34 cellular contexts compared by ENCODE assay signal in genomic region chr14:65045691-65046090, GRCh38.
"Had no signal": no experiment of that assay in that cellular context is flagged by ENCODE, and none has a peak within 500 bp of the region (broad histone marks: within the 10 kb centered on the region; RNA-seq: fewer than 3 reads in every experiment).

No MANE protein-coding gene starts in this region.

- H3K4me1 ChIP-seq: gastroesophageal sphincter had no signal

- H3K27me3 Mint-ChIP-seq: activated CD4-positive, alpha-beta memory T cell treated with anti-CD3 and anti-CD28 coated beads for 36 hours; activated CD4-positive, alpha-beta T cell treated with anti-CD3 and anti-CD28 coated beads for 36 hours; activated CD4-positive, alpha-beta T cell treated with anti-CD3 and anti-CD28 coated beads, Interleukin-2, amount 10 ng/mL, durations not matched to agents 24 days and 14 days; activated CD8-positive, alpha-beta memory T cell treated with anti-CD3 and anti-CD28 coated beads, Interleukin-2, amount 10 ng/mL, durations not matched to agents 7 days and 5 days; activated naive CD4-positive, alpha-beta T cell treated with anti-CD3 and anti-CD28 coated beads, Interleukin-2, amount 50 U/mL, for 24 hours; activated naive CD8-positive, alpha-beta T cell treated with anti-CD3 and anti-CD28 coated beads for 36 hours; activated naive CD8-positive, alpha-beta T cell treated with anti-CD3 and anti-CD28 coated beads, Interleukin-2, amount 50 U/mL, for 24 hours; T-helper 17 cell had no signal

- FAIRE-seq: colon, endometrium, endothelial cell of umbilical vein had no signal

- DNase-seq: activated CD4-positive, alpha-beta memory T cell treated with anti-CD3 and anti-CD28 coated beads for 36 hours; activated CD4-positive, alpha-beta T cell treated with anti-CD3 and anti-CD28 coated beads for 36 hours; activated CD4-positive, alpha-beta T cell treated with anti-CD3 and anti-CD28 coated beads, Interleukin-2, amount 10 ng/mL, durations not matched to agents 24 days and 14 days; activated CD4-positive, CD25-positive, alpha-beta regulatory T cell; activated CD4-positive, CD25-positive, alpha-beta regulatory T cell treated with anti-CD3 and anti-CD28 coated beads, Interleukin-2, amount 50 U/mL, for 72 hours; activated CD8-positive, alpha-beta memory T cell treated with anti-CD3 and anti-CD28 coated beads, Interleukin-2, amount 10 ng/mL, durations not matched to agents 7 days and 5 days; activated CD8-positive, alpha-beta memory T cell treated with anti-CD3 and anti-CD28 coated beads, Interleukin-2, amount 50 U/mL, for 4 hours; activated CD8-positive, alpha-beta T cell treated with anti-CD3 and anti-CD28 coated beads, Interleukin-2, amount 10 ng/mL, durations not matched to agents 7 days and 5 days; activated effector memory CD4-positive, alpha-beta T cell treated with anti-CD3 and anti-CD28 coated beads, Interleukin-2, amount 50 U/mL, for 16 hours; activated naive CD4-positive, alpha-beta T cell treated with anti-CD3 and anti-CD28 coated beads for 36 hours; activated naive CD8-positive, alpha-beta T cell treated with anti-CD3 and anti-CD28 coated beads for 36 hours; activated naive CD8-positive, alpha-beta T cell treated with anti-CD3 and anti-CD28 coated beads, Interleukin-2, amount 50 U/mL, for 24 hours; activated T-cell treated with anti-CD3 and anti-CD28 coated beads, Interleukin-2, amount 50 U/mL, for 1 hour; activated T-cell treated with anti-CD3 and anti-CD28 coated beads, Interleukin-2, amount 50 U/mL, for 48 hours; amygdala; aorta; body of pancreas; cortex of kidney; effector CD8-positive, alpha-beta T cell; esophagus squamous epithelium; foreskin melanocyte; T-helper 1 cell; T-helper 17 cell; T1000 had no signal

- ATAC-seq: activated CD4-positive, alpha-beta T cell treated with anti-CD3 and anti-CD28 coated beads for 36 hours; activated CD8-positive, alpha-beta memory T cell treated with anti-CD3 and anti-CD28 coated beads, Interleukin-2, amount 10 ng/mL, durations not matched to agents 7 days and 5 days; activated CD8-positive, alpha-beta T cell treated with anti-CD3 and anti-CD28 coated beads, Interleukin-2, amount 10 ng/mL, durations not matched to agents 7 days and 5 days; activated naive CD8-positive, alpha-beta T cell treated with anti-CD3 and anti-CD28 coated beads, Interleukin-2, amount 50 U/mL, for 24 hours; body of pancreas; gastroesophageal sphincter; T-helper 17 cell had no signal

- H3K9me3 ChIP-seq: adrenal gland, body of pancreas, esophagus squamous epithelium, gastroesophageal sphincter had no signal

- H3K4me3 Mint-ChIP-seq: activated CD4-positive, alpha-beta memory T cell treated with anti-CD3 and anti-CD28 coated beads for 36 hours; activated CD4-positive, alpha-beta T cell treated with anti-CD3 and anti-CD28 coated beads for 36 hours; activated CD4-positive, alpha-beta T cell treated with anti-CD3 and anti-CD28 coated beads, Interleukin-2, amount 10 ng/mL, durations not matched to agents 24 days and 14 days; activated CD8-positive, alpha-beta memory T cell treated with anti-CD3 and anti-CD28 coated beads, Interleukin-2, amount 10 ng/mL, durations not matched to agents 7 days and 5 days; activated CD8-positive, alpha-beta T cell treated with anti-CD3 and anti-CD28 coated beads, Interleukin-2, amount 10 ng/mL, durations not matched to agents 7 days and 5 days; activated naive CD4-positive, alpha-beta T cell treated with anti-CD3 and anti-CD28 coated beads for 36 hours; activated naive CD4-positive, alpha-beta T cell treated with anti-CD3 and anti-CD28 coated beads, Interleukin-2, amount 50 U/mL, for 24 hours; activated naive CD8-positive, alpha-beta T cell treated with anti-CD3 and anti-CD28 coated beads for 36 hours; activated naive CD8-positive, alpha-beta T cell treated with anti-CD3 and anti-CD28 coated beads, Interleukin-2, amount 50 U/mL, for 24 hours; activated T-helper 1 cell treated with anti-CD3 and anti-CD28 coated beads, Interleukin-12 subunit alpha, Interleukin-12 subunit beta, Interleukin-2, Interleukin-4 antibody, amounts not matched to agents 30 ng/mL and 10 ng/mL and 1 ng/mL, durations not matched to agents 14 hours and 24 hours and 36 hours; T-helper 17 cell; T-helper 2 cell treated with Interferon-gamma antibody and Interleukin-4, amounts not matched to agents 5 μg/mL and 100 μg/mL, for 36 hours had no signal

- H3K27ac ChIP-seq: body of pancreas, epithelial cell of prostate, gastroesophageal sphincter had no signal

- H3K4me3 ChIP-seq: adrenal gland, body of pancreas, esophagus squamous epithelium, gastroesophageal sphincter had no signal

- H3K9me3 Mint-ChIP-seq: activated CD4-positive, alpha-beta memory T cell treated with anti-CD3 and anti-CD28 coated beads for 36 hours; activated CD4-positive, alpha-beta T cell treated with anti-CD3 and anti-CD28 coated beads, Interleukin-2, amount 10 ng/mL, durations not matched to agents 24 days and 14 days; activated naive CD4-positive, alpha-beta T cell treated with anti-CD3 and anti-CD28 coated beads for 36 hours; activated naive CD4-positive, alpha-beta T cell treated with anti-CD3 and anti-CD28 coated beads, Interleukin-2, amount 50 U/mL, for 24 hours; activated naive CD8-positive, alpha-beta T cell treated with anti-CD3 and anti-CD28 coated beads for 36 hours; activated naive CD8-positive, alpha-beta T cell treated with anti-CD3 and anti-CD28 coated beads, Interleukin-2, amount 50 U/mL, for 24 hours; activated T-helper 1 cell treated with anti-CD3 and anti-CD28 coated beads, Interleukin-12 subunit alpha, Interleukin-12 subunit beta, Interleukin-2, Interleukin-4 antibody, amounts not matched to agents 30 ng/mL and 10 ng/mL and 1 ng/mL, durations not matched to agents 14 hours and 24 hours and 36 hours; activated T-helper 2 cell treated with anti-CD3 and anti-CD28 coated beads, Interferon-gamma antibody, Interleukin-2, Interleukin-4, amounts not matched to agents 10 μg/mL and 5 μg/mL and 100 μg/mL, durations not matched to agents 14 hours and 24 hours and 36 hours; T-helper 2 cell treated with Interferon-gamma antibody and Interleukin-4, amounts not matched to agents 5 μg/mL and 100 μg/mL, for 36 hours had no signal

- H3K27ac Mint-ChIP-seq: activated CD4-positive, alpha-beta memory T cell treated with anti-CD3 and anti-CD28 coated beads for 36 hours; activated CD4-positive, alpha-beta T cell treated with anti-CD3 and anti-CD28 coated beads for 36 hours; activated CD4-positive, alpha-beta T cell treated with anti-CD3 and anti-CD28 coated beads, Interleukin-2, amount 10 ng/mL, durations not matched to agents 24 days and 14 days; activated CD8-positive, alpha-beta memory T cell treated with anti-CD3 and anti-CD28 coated beads, Interleukin-2, amount 10 ng/mL, durations not matched to agents 7 days and 5 days; activated naive CD4-positive, alpha-beta T cell treated with anti-CD3 and anti-CD28 coated beads for 36 hours; activated naive CD8-positive, alpha-beta T cell treated with anti-CD3 and anti-CD28 coated beads for 36 hours; activated naive CD8-positive, alpha-beta T cell treated with anti-CD3 and anti-CD28 coated beads, Interleukin-2, amount 50 U/mL, for 24 hours; activated T-helper 1 cell treated with anti-CD3 and anti-CD28 coated beads, Interleukin-12 subunit alpha, Interleukin-12 subunit beta, Interleukin-2, Interleukin-4 antibody, amounts not matched to agents 30 ng/mL and 10 ng/mL and 1 ng/mL, durations not matched to agents 14 hours and 24 hours and 36 hours; activated T-helper 2 cell treated with anti-CD3 and anti-CD28 coated beads, Interferon-gamma antibody, Interleukin-2, Interleukin-4, amounts not matched to agents 10 μg/mL and 5 μg/mL and 100 μg/mL, durations not matched to agents 14 hours and 24 hours and 36 hours; T-helper 17 cell; T-helper 2 cell treated with Interferon-gamma antibody and Interleukin-4, amounts not matched to agents 5 μg/mL and 100 μg/mL, for 36 hours had no signal

- H3K27me3 ChIP-seq: adrenal gland, body of pancreas, esophagus squamous epithelium, gastroesophageal sphincter had no signal
